25 cellular contexts compared by ENCODE assay signal in the genomic region with DNA sequence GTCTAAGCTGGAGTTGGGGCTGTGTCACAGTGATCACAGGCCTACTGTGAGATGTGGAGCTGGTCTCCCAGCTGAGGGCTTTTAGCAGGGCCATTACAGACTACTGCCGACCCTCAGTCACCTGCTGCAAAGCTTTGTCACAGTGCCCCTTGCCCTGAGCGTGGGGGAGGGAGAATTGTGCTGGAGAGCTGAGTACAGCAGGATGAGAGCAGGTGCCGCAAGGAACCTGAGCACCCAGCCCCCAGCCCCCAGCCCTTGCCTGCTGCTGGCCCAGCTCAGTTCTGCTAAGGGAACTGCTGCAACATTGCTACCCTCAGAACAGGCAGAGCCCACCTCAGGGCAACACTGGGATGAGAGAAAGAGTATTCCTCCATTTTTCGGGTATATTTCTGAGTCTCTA.
"Had no signal": no experiment of that assay in that cellular context is flagged by ENCODE, and none has a peak within 500 bp of the region (broad histone marks: within the 10 kb centered on the region; RNA-seq: fewer than 3 reads in every experiment).

No MANE protein-coding gene starts in this region.

- H3K27me3 ChIP-seq: neutrophil, pancreas, right lobe of liver, sigmoid colon, stomach, thyroid gland, tibial nerve, upper lobe of left lung, vagina had no signal

- H3K4me1 ChIP-seq: pancreas, psoas muscle, right lobe of liver, sigmoid colon, stomach, thyroid gland, tibial nerve, upper lobe of left lung, vagina had no signal

- ATAC-seq: naive thymus-derived CD8-positive, alpha-beta T cell; natural killer cell treated with Interleukin-12 subunit alpha and Interleukin-12 subunit beta and Interleukin-15 and Interleukin-18, amount 100 ng/mL, for 72 hours; pancreas; psoas muscle; right cardiac atrium; right lobe of liver; stimulated activated effector memory CD8-positive, alpha-beta T cell treated with anti-CD3 and anti-CD28 coated beads, Interleukin-12 subunit alpha, Interleukin-12 subunit beta, amount 100 ng/mL, for 72 hours; stimulated activated naive B cell treated with anti-CD40 and anti-IgM and Interleukin-4, amounts not matched to agents 10 μg/mL and 1 μg/mL and 100 μg/mL, for 72 hours had no signal

- H3K4me3 ChIP-seq: pancreas, psoas muscle, right lobe of liver, sigmoid colon, stomach, thoracic aorta, thyroid gland, tibial nerve, upper lobe of left lung, vagina had no signal

- H3K9me3 ChIP-seq: neutrophil, pancreas, thyroid gland, vagina had no signal

- H3K27ac ChIP-seq: neutrophil, pancreas, psoas muscle, right lobe of liver, sigmoid colon, stomach, thoracic aorta, thyroid gland, tibial nerve, upper lobe of left lung, vagina had no signal

- H3K36me3 ChIP-seq: neutrophil, pancreas, right lobe of liver, thyroid gland had no signal

- DNase-seq: naive thymus-derived CD8-positive, alpha-beta T cell; nephron progenitor cell; nucleus accumbens; pancreas; psoas muscle; right cardiac atrium; right lobe of liver; sigmoid colon; small intestine; stimulated activated CD4-positive, alpha-beta T cell treated with anti-CD3 and anti-CD28 coated beads, Interleukin-15, amount 100 ng/mL, for 24 hours; stimulated activated CD4-positive, alpha-beta T cell treated with anti-CD3 and anti-CD28 coated beads, Interleukin-2, amount 100 ng/mL, for 24 hours; stimulated activated CD4-positive, alpha-beta T cell treated with anti-CD3 and anti-CD28 coated beads, Interleukin-2, amount 100 ng/mL, for 48 hours; stimulated activated CD4-positive, alpha-beta T cell treated with anti-CD3 and anti-CD28 coated beads, Interleukin-4, amount 100 ng/mL, for 24 hours; stimulated activated naive B cell treated with anti-CD40 and anti-IgM and Interleukin-4, amounts not matched to agents 10 μg/mL and 1 μg/mL and 100 μg/mL, for 72 hours; stimulated activated naive CD4-positive, alpha-beta T cell treated with Interleukin-2 at 50 U/mL for 16 hours; stomach; thyroid gland; trophoblast cell; upper lobe of left lung had no signal
